In the genomic region with DNA sequence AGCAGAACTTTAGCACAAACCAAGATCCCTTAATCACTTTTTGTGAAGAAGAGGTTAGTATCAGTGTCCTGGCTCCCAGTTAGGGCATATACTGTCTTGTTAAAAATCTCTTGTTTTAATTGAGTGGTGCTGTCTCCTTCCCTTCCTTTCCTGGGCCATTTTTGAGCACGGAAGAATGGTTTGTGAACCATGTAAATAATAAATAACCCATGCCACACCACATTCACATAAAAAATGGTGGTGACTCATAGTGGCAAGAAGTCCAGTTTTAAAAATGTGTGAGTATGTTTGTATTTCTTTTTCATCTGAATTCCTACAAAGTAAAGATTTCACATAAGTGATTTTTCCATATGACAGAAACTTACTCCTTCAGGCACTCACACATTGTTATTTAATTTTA, we compare ENCODE assay signal across 1 cellular context.
TF ChIP-seq lines count a peak whose summit lies in the region.

No MANE protein-coding gene starts in this region.

TF ChIP-seq in IMR-90, 13 proteins besides CTCF, POLR2A, EP300 and RAD21:
- TF ChIP-seq CHD1 (IDR thresholded peaks at IDR 0.05; ENCODE audit: low read depth, low read length) (no peak), MXI1 (IDR thresholded peaks at IDR 0.05; ENCODE audit: borderline replicate concordance, low read depth, low read length) (no peak), SMC3 (IDR thresholded peaks at IDR 0.05; ENCODE audit: low read depth, low read length) (no peak), NFE2L2 (IDR thresholded peaks at IDR 0.05; ENCODE audit: low read depth, low read length) (no peak), RFX5 (IDR thresholded peaks at IDR 0.05; ENCODE audit: low read depth, low read length) (no peak), FOS (IDR thresholded peaks at IDR 0.05; ENCODE audit: low read depth, low read length) (no peak), MAFK (IDR thresholded peaks at IDR 0.05; ENCODE audit: low read depth, low read length) (no peak), MAZ (IDR thresholded peaks at IDR 0.05; ENCODE audit: borderline replicate concordance, low read depth, low read length) (no peak), BHLHE40 (IDR thresholded peaks at IDR 0.05; ENCODE audit: low read depth, low read length) (no peak), RCOR1 (IDR thresholded peaks at IDR 0.05; ENCODE audit: insufficient replicate concordance, low read length) (no peak), CEBPB (IDR thresholded peaks at IDR 0.05; ENCODE audit: low read depth, low read length) (no peak)
- TF ChIP-seq, protein P1, sequence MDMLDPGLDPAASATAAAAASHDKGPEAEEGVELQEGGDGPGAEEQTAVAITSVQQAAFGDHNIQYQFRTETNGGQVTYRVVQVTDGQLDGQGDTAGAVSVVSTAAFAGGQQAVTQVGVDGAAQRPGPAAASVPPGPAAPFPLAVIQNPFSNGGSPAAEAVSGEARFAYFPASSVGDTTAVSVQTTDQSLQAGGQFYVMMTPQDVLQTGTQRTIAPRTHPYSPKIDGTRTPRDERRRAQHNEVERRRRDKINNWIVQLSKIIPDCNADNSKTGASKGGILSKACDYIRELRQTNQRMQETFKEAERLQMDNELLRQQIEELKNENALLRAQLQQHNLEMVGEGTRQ (IDR thresholded peaks at IDR 0.05; ENCODE audit: low read depth, low read length), result no peak
- TF ChIP-seq, protein P2, sequence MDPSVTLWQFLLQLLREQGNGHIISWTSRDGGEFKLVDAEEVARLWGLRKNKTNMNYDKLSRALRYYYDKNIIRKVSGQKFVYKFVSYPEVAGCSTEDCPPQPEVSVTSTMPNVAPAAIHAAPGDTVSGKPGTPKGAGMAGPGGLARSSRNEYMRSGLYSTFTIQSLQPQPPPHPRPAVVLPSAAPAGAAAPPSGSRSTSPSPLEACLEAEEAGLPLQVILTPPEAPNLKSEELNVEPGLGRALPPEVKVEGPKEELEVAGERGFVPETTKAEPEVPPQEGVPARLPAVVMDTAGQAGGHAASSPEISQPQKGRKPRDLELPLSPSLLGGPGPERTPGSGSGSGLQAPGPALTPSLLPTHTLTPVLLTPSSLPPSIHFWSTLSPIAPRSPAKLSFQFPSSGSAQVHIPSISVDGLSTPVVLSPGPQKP (IDR thresholded peaks at IDR 0.05; ENCODE audit: borderline replicate concordance, low read depth, low read length), result no peak
